In the genomic region with DNA sequence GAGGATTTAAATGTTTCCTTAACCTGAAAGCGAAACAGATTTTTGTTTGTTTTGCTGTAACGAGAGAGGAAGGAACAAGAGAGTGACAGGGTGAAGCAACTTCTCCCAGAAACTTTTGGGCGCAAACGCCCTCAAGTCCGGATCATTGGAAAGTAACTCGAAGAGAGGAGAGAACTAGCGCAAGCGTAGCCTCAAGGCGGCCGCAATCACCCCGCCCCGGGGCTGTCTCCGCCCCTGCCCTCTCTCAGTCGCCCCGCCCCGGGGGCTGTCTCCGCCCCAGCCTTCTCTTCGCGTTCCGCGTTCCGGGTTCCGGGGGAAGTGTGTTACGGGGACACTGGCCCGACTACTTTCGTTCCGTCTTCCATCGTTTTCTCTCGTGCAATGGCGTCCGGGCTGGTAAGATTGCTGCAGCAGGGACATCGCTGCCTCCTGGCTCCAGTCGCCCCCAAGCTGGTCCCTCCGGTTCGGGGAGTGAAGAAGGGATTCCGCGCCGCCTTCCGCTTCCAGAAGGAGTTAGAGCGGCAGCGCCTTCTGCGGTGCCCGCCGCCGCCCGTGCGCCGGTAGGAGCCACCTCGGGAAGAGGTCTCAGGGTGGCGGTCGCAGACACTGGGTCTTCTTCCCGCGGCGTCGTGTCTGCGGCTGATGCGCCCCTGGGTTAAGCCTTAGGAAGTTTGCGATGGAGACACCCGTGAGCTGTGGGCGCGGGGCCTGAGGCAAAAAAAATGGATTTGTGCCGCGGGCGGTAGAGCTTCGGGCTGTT, we compare ENCODE assay signal across 1 cellular context.
TF ChIP-seq lines count a peak whose summit lies in the region.

Gene MRPL44 (plus strand): TSS at position 372 of the 760 bp plus-strand sequence. CDS start 10 bp downstream, at position 382.

TF ChIP-seq in HepG2, 621 proteins besides CTCF, POLR2A, EP300 and RAD21 (continued from another document and continues in another):
- TF ChIP-seq, protein P1, sequence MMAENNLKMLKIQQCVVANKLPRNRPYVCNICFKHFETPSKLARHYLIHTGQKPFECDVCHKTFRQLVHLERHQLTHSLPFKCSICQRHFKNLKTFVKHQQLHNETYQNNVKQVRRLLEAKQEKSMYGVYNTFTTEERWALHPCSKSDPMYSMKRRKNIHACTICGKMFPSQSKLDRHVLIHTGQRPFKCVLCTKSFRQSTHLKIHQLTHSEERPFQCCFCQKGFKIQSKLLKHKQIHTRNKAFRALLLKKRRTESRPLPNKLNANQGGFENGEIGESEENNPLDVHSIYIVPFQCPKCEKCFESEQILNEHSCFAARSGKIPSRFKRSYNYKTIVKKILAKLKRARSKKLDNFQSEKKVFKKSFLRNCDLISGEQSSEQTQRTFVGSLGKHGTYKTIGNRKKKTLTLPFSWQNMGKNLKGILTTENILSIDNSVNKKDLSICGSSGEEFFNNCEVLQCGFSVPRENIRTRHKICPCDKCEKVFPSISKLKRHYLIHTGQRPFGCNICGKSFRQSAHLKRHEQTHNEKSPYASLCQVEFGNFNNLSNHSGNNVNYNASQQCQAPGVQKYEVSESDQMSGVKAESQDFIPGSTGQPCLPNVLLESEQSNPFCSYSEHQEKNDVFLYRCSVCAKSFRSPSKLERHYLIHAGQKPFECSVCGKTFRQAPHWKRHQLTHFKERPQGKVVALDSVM (CRISPR knock-in tag; IDR thresholded peaks at IDR 0.05), result peak; percentile 87
- TF ChIP-seq MLXIP (CRISPR knock-in tag; IDR thresholded peaks at IDR 0.05; ENCODE audit: borderline replicate concordance) (peak; percentile 82; the same call in 1 of the 2 replicates), ZNF703 (CRISPR knock-in tag; IDR thresholded peaks at IDR 0.05; ENCODE audit: borderline replicate concordance) (peak; percentile 90), KMT2A (CRISPR knock-in tag; IDR thresholded peaks at IDR 0.05) (peak; percentile 100), NCOR1 (IDR thresholded peaks at IDR 0.05; ENCODE audit: borderline replicate concordance, low read length) (peak; percentile 75; the same call in 1 of the 2 replicates), TP53 (CRISPR knock-in tag; conservative IDR thresholded peaks at IDR 0.05) (peak; percentile 86; the same call in 1 of the 2 replicates), MTERF4 (CRISPR knock-in tag; IDR thresholded peaks at IDR 0.05) (peak; percentile 99), PRDM10 (CRISPR knock-in tag; IDR thresholded peaks at IDR 0.05; ENCODE audit: low read depth) (peak; percentile 89), ZNF512 (CRISPR knock-in tag; IDR thresholded peaks at IDR 0.05) (no peak; the same call in 1 of the 2 replicates), HOXA3 (CRISPR knock-in tag; IDR thresholded peaks at IDR 0.05) (peak; percentile 99), ONECUT2 (CRISPR knock-in tag; IDR thresholded peaks at IDR 0.05) (peak; percentile 59; the same call in 1 of the 2 replicates), ZBTB20 (CRISPR knock-in tag; IDR thresholded peaks at IDR 0.05; ENCODE audit: borderline replicate concordance, low read depth) (peak; percentile 97), ZNF382 (CRISPR knock-in tag; IDR thresholded peaks at IDR 0.05; ENCODE audit: borderline replicate concordance) (no peak), ZBTB46 (CRISPR knock-in tag; IDR thresholded peaks at IDR 0.05; ENCODE audit: borderline replicate concordance) (0 out of 2 replicates have a peak, but pooled peaks have one; percentile 84), ATRX (CRISPR knock-in tag; IDR thresholded peaks at IDR 0.05; ENCODE audit: borderline replicate concordance) (0 out of 2 replicates have a peak, but pooled peaks have one; percentile 47), ZNF652 (CRISPR knock-in tag; IDR thresholded peaks at IDR 0.05; ENCODE audit: borderline replicate concordance, low read depth) (peak; percentile 67; the same call in 1 of the 2 replicates), KDM6A (CRISPR knock-in tag; IDR thresholded peaks at IDR 0.05; ENCODE audit: low read depth) (0 out of 2 replicates have a peak, but pooled peaks have one; percentile 34), HNF1B (CRISPR knock-in tag; IDR thresholded peaks at IDR 0.05) (peak; percentile 98)
- TF ChIP-seq, protein P2, sequence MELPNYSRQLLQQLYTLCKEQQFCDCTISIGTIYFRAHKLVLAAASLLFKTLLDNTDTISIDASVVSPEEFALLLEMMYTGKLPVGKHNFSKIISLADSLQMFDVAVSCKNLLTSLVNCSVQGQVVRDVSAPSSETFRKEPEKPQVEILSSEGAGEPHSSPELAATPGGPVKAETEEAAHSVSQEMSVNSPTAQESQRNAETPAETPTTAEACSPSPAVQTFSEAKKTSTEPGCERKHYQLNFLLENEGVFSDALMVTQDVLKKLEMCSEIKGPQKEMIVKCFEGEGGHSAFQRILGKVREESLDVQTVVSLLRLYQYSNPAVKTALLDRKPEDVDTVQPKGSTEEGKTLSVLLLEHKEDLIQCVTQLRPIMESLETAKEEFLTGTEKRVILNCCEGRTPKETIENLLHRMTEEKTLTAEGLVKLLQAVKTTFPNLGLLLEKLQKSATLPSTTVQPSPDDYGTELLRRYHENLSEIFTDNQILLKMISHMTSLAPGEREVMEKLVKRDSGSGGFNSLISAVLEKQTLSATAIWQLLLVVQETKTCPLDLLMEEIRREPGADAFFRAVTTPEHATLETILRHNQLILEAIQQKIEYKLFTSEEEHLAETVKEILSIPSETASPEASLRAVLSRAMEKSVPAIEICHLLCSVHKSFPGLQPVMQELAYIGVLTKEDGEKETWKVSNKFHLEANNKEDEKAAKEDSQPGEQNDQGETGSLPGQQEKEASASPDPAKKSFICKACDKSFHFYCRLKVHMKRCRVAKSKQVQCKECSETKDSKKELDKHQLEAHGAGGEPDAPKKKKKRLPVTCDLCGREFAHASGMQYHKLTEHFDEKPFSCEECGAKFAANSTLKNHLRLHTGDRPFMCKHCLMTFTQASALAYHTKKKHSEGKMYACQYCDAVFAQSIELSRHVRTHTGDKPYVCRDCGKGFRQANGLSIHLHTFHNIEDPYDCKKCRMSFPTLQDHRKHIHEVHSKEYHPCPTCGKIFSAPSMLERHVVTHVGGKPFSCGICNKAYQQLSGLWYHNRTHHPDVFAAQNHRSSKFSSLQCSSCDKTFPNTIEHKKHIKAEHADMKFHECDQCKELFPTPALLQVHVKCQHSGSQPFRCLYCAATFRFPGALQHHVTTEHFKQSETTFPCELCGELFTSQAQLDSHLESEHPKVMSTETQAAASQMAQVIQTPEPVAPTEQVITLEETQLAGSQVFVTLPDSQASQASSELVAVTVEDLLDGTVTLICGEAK (IDR thresholded peaks at IDR 0.05), result peak; percentile 97
- TF ChIP-seq, protein P2 (CRISPR knock-in tag; IDR thresholded peaks at IDR 0.05), result peak; percentile 96
